15 cellular contexts compared by ENCODE assay signal in the genomic region with DNA sequence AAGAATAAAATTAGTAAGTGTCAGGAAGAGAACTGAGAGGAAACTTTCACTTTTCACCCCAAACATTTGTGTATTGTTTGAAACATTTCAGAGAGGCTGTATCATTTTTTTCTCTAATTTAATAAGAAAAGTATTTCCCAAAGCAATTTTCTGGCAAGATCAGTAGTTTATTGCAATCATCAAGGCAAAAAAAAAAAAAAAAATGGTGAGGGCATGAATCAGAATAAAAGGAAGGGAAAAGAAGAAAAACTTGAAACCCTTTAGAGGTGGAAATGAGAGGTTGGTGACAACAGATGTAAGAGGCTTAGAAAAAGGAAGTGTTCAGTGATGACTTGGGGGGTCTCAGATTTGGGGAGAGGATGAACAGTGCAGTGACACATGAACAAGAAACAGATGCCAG. TPM values are rescaled to one million over a fixed set of nuclear protein-coding genes. Genes with fewer than 3 reads are reported as not detected.
DNase-seq lines count a peak whose midpoint lies in the region; ATAC-seq and TF ChIP-seq lines count a peak whose summit lies in the region.
"Had no signal": no experiment of that assay in that cellular context is flagged by ENCODE, and none has a peak within 500 bp of the region (broad histone marks: within the 10 kb centered on the region; RNA-seq: fewer than 3 reads in every experiment).

No MANE protein-coding gene starts in this region.

- H3K4me3 ChIP-seq in AG10803 (ENCODE audit: low read length) (no peak overlapping the region), adipocyte (ENCODE audit: low read length) (peak overlapping the region; percentile 52), mesenchymal stem cell (ENCODE audit: insufficient read depth in 1 of 2, low read depth in 1 of 2, low read length in 2 of 2) (no peak overlapping the region), psoas muscle (no peak overlapping the region)
- H3K4me3 ChIP-seq: A549, BLaER1, HAP-1 had no signal

- H3K9me3 Mint-ChIP-seq in T-cell = peaks cover 0 to 3% (median 0%) of the 10 kb centered on the region in 3 donors

- no peak overlapping the region for H3K4me2 ChIP-seq in mesenchymal stem cell (ENCODE audit: low read length, poor library complexity, severe bottlenecking)
- H3K4me2 ChIP-seq: A549, BLaER1 had no signal

- H2BK5ac ChIP-seq in mesenchymal stem cell (ENCODE audit: low read depth, low read length, poor library complexity, severe bottlenecking) = no peak overlapping the region

- H3K9ac ChIP-seq in adipocyte (ENCODE audit: low read length) = peak overlapping the region; percentile 70
- H3K9ac ChIP-seq in mesenchymal stem cell (ENCODE audit: low read length) = peak overlapping the region; percentile 77
- H3K9ac ChIP-seq: BLaER1 had no signal

- H3K36me3 ChIP-seq in adipocyte (ENCODE audit: control insufficient read depth, insufficient read depth, low read length, severe bottlenecking) (no peaks in the 10 kb centered on the region), mesenchymal stem cell (ENCODE audit: control insufficient read depth in 1 of 2, insufficient read depth in 2 of 2, low read depth in 1 of 2, low read length in 2 of 2) (peaks cover 0 to 6% of the 10 kb centered on the region in 2 experiments), psoas muscle (ENCODE audit: insufficient read depth in 1 of 2, low read depth in 1 of 2) (no peaks in the 10 kb centered on the region)
- H3K36me3 ChIP-seq: BLaER1, HAP-1 had no signal

- CTCF ChIA-PET in T-cell (lab: Charles Lee) = no interaction called here

- no peak overlapping the region for H4K8ac ChIP-seq in mesenchymal stem cell (ENCODE audit: low read length)

- DNase-seq in AG10803 (ENCODE audit: low read depth) (peak; percentile 29), adipocyte (ENCODE audit: low read depth) (peak; percentile 50), fibroblast of gingiva (ENCODE audit: low read depth) (peak; percentile 32), mesenchymal stem cell (no peak), psoas muscle (no peak), T-cell (no peak), HCEC 1CT (no peak)
- DNase-seq: CD4-positive, alpha-beta memory T cell; DMS79 treated with DMSO at 0.1 percent for 48 hours; GF-D8 had no signal

- peaks cover 20% of the 10 kb centered on the region for H3K4me1 ChIP-seq in adipocyte (ENCODE audit: control insufficient read depth, insufficient read depth, low read length)
- no peaks in the 10 kb centered on the region for H3K4me1 ChIP-seq in mesenchymal stem cell (ENCODE audit: control insufficient read depth, insufficient read depth, low read depth, low read length)
- H3K4me1 ChIP-seq in psoas muscle = no peaks in the 10 kb centered on the region
- H3K4me1 ChIP-seq: A549, BLaER1, HAP-1 had no signal

- H3K27ac ChIP-seq in mesenchymal stem cell (ENCODE audit: low read length, poor library complexity, severe bottlenecking) (no peak overlapping the region), psoas muscle (no peak overlapping the region)
- H3K27ac ChIP-seq: 22Rv1, A549, BLaER1 had no signal

- intact Hi-C loops in psoas muscle (cut with DNase I) = no loop called here

- no peak overlapping the region for H2BK15ac ChIP-seq in mesenchymal stem cell (ENCODE audit: low read depth, poor library complexity, severe bottlenecking)

- no peak overlapping the region for H4K91ac ChIP-seq in mesenchymal stem cell (ENCODE audit: low read length)

- H3K36me3 Mint-ChIP-seq in T-cell = no peaks in the 10 kb centered on the region
- H3K36me3 Mint-ChIP-seq: CD14-positive monocyte; CD4-positive, alpha-beta memory T cell had no signal

- H2BK12ac ChIP-seq in mesenchymal stem cell (ENCODE audit: low read length in 2 of 2) = no peak overlapping the region

- no peak overlapping the region for H3K14ac ChIP-seq in mesenchymal stem cell (ENCODE audit: low read length in 2 of 2)

- no peaks in the 10 kb centered on the region for H3K27me3 ChIP-seq in adipocyte (replicated peaks; ENCODE audit: control insufficient read depth, insufficient read depth, low read length)
- no peaks in the 10 kb centered on the region for H3K27me3 ChIP-seq in mesenchymal stem cell (ENCODE audit: control insufficient read depth in 1 of 2, insufficient read depth in 1 of 2, low read length in 2 of 2)
- no peaks in the 10 kb centered on the region for H3K27me3 ChIP-seq in psoas muscle (ENCODE audit: insufficient read depth in 3 of 3, low read length in 2 of 3)
- H3K27me3 ChIP-seq: BLaER1 had no signal

- H2AK5ac ChIP-seq in mesenchymal stem cell (ENCODE audit: low read length, severe bottlenecking) = no peak overlapping the region

- H3K4ac ChIP-seq in mesenchymal stem cell (ENCODE audit: low read depth in 1 of 2, low read length in 2 of 2) = no peak overlapping the region

- H3K27ac Mint-ChIP-seq in T-cell = no peak overlapping the region
- H3K27ac Mint-ChIP-seq: CD14-positive monocyte; CD4-positive, alpha-beta memory T cell had no signal

- H3K4me1 Mint-ChIP-seq in T-cell = no peaks in the 10 kb centered on the region
- H3K4me1 Mint-ChIP-seq: CD14-positive monocyte; CD4-positive, alpha-beta memory T cell had no signal

- H2AFZ ChIP-seq in mesenchymal stem cell (ENCODE audit: low read depth, low read length) = no peak overlapping the region

- H3K9me3 ChIP-seq in adipocyte (ENCODE audit: control insufficient read depth, low read length) (no peaks in the 10 kb centered on the region), mesenchymal stem cell (ENCODE audit: control insufficient read depth, low read length) (peaks cover 2% of the 10 kb centered on the region), psoas muscle (no peaks in the 10 kb centered on the region)
- H3K9me3 ChIP-seq: A549, BLaER1, HAP-1 had no signal

- no peak for TF ChIP-seq CTCF in AG10803 (conservative IDR thresholded peaks at IDR 0.05; ENCODE audit: low read length)
- TF ChIP-seq CTCF in psoas muscle (IDR thresholded peaks at IDR 0.05) = no peak

- POLR2A ChIA-PET in T-cell (lab: Charles Lee) = no interaction called here

- no peak overlapping the region for H2BK120ac ChIP-seq in mesenchymal stem cell (ENCODE audit: low read depth, low read length)

- no peak overlapping the region for H3K18ac ChIP-seq in mesenchymal stem cell (ENCODE audit: low read depth in 1 of 2, low read length in 2 of 2)

- H3K79me1 ChIP-seq in mesenchymal stem cell (replicated peaks; ENCODE audit: low read length, poor library complexity, severe bottlenecking) = peaks cover 27% of the 10 kb centered on the region

- peaks cover 21 to 23% of the 10 kb centered on the region in 2 donors for H3K27me3 Mint-ChIP-seq in T-cell

- ATAC-seq in psoas muscle (no peak), T-cell (replicated peaks in 1 of 4) (no peak)
- ATAC-seq: A549 had no signal

- no peak overlapping the region for H3K23ac ChIP-seq in mesenchymal stem cell (ENCODE audit: low read length in 2 of 2)

- H3K4me3 Mint-ChIP-seq in T-cell = no peak overlapping the region
- H3K4me3 Mint-ChIP-seq: CD14-positive monocyte; CD4-positive, alpha-beta memory T cell had no signal

RNA-seq across cellular contexts. Expression of gene SHC3, which starts 13.3 kb away (rescaled TPM):
- polyA plus RNA-seq in mesenchymal stem cell (2013, experiment 1 of 2) = 3.0 TPM
- 3.1 TPM for polyA plus RNA-seq in mesenchymal stem cell (2013, experiment 2 of 2)
- total RNA-seq in psoas muscle (under 1 TPM; 0.12 to 0.71 (median 0.37) TPM), T-cell (under 1 TPM in 3 of 5 donors, not detected in 2; 0.16 to 0.19 (median 0.18) TPM)
- under 1 TPM; 0.04 to 0.39 (median 0.08) TPM for polyA plus RNA-seq in psoas muscle
- polyA plus RNA-seq: CD14-positive monocyte; CD4-positive, alpha-beta memory T cell had no signal

Comparison
In these comparisons a context has a peak if more than half of its experiments do, and no peak if none do; other contexts are left out.
1. DNase-seq: peak in AG10803 (single experiment), adipocyte (single experiment) and fibroblast of gingiva (single experiment); none in mesenchymal stem cell (single experiment), psoas muscle (0 of 2), T-cell (0 of 34) and HCEC 1CT (single experiment).